ENCODE assay signal across 11 cellular contexts in genomic region chr12:14958361-14959125, GRCh38. TPM values are rescaled to one million over a fixed set of nuclear protein-coding genes. Genes with fewer than 3 reads are reported as not detected.
DNase-seq lines count a peak whose midpoint lies in the region; ATAC-seq and TF ChIP-seq lines count a peak whose summit lies in the region.
"Had no signal": no experiment of that assay in that cellular context is flagged by ENCODE, and none has a peak within 500 bp of the region (broad histone marks: within the 10 kb centered on the region; RNA-seq: fewer than 3 reads in every experiment).

No MANE protein-coding gene starts in this region.

- H3K4me1 Mint-ChIP-seq in T-helper 17 cell = peaks cover 61% of the 10 kb centered on the region
- peaks cover 46% of the 10 kb centered on the region for H3K4me1 Mint-ChIP-seq in stimulated activated naive CD8-positive, alpha-beta T cell treated with anti-CD3 and anti-CD28 coated beads, Interleukin-15, amount 100 ng/mL, for 72 hours

- no peaks in the 10 kb centered on the region for H3K9me3 Mint-ChIP-seq in stimulated activated naive CD8-positive, alpha-beta T cell treated with anti-CD3 and anti-CD28 coated beads, Interleukin-15, amount 100 ng/mL, for 72 hours

- H3K9me3 ChIP-seq in T-helper 17 cell (ENCODE audit: control insufficient read depth, low read length, poor library complexity, severe bottlenecking) = no peaks in the 10 kb centered on the region
- H3K9me3 ChIP-seq in gastroesophageal sphincter = no peaks in the 10 kb centered on the region
- H3K9me3 ChIP-seq: body of pancreas had no signal

- no peaks in the 10 kb centered on the region for H3K27me3 Mint-ChIP-seq in T-helper 17 cell
- no peaks in the 10 kb centered on the region for H3K27me3 Mint-ChIP-seq in stimulated activated naive CD8-positive, alpha-beta T cell treated with anti-CD3 and anti-CD28 coated beads, Interleukin-15, amount 100 ng/mL, for 72 hours

- peak overlapping the region; percentile 100 for H3K27ac Mint-ChIP-seq in T-helper 17 cell
- H3K27ac Mint-ChIP-seq in stimulated activated naive CD8-positive, alpha-beta T cell treated with anti-CD3 and anti-CD28 coated beads, Interleukin-15, amount 100 ng/mL, for 72 hours = peak overlapping the region; percentile 80 to 97

- 67 to 75% methylated on average over 6 to 7 of the region's 11 CpGs for WGBS in gastroesophageal sphincter (ENCODE audit: low coverage in 1 of 2), 2 donors

- H3K27ac ChIP-seq in gastroesophageal sphincter = peak overlapping the region; percentile 64 to 77 (median 70)
- H3K27ac ChIP-seq: GM23248 had no signal

- peaks cover 24% of the 10 kb centered on the region for H3K36me3 Mint-ChIP-seq in T-helper 17 cell (ENCODE audit: low read depth)

- H3K27me3 ChIP-seq in gastroesophageal sphincter = no peaks in the 10 kb centered on the region
- H3K27me3 ChIP-seq: body of pancreas had no signal

- no peak for TF ChIP-seq CTCF in gastroesophageal sphincter (IDR thresholded peaks at IDR 0.05)

- peak overlapping the region; percentile 100 for H3K4me3 Mint-ChIP-seq in T-helper 17 cell
- peak overlapping the region; percentile 93 to 97 for H3K4me3 Mint-ChIP-seq in stimulated activated naive CD8-positive, alpha-beta T cell treated with anti-CD3 and anti-CD28 coated beads, Interleukin-15, amount 100 ng/mL, for 72 hours

- peak; percentile 53 for DNase-seq in SIG-M5 treated with dmso at 0.1 percent for 504 hours (lab: John Stamatoyannopoulos, UW; ENCODE audit: unreplicated experiment)
- no peak for DNase-seq in SIG-M5 (lab: John Stamatoyannopoulos, UW)
- DNase-seq in T-helper 17 cell = no peak
- DNase-seq in stimulated activated naive CD8-positive, alpha-beta T cell treated with anti-CD3 and anti-CD28 coated beads, Interleukin-15, amount 100 ng/mL, for 72 hours = no peak
- no peak for DNase-seq in KG1 (lab: John Stamatoyannopoulos, UW)
- no peak for DNase-seq in activated effector memory CD4-positive, alpha-beta T cell treated with anti-CD3 and anti-CD28 coated beads, Interleukin-2, amount 50 U/mL, for 16 hours
- DNase-seq: body of pancreas, GM23248 had no signal

- no peak overlapping the region for H3K4me3 ChIP-seq in gastroesophageal sphincter
- H3K4me3 ChIP-seq: body of pancreas, GM23248 had no signal

- no peak for TF ChIP-seq EP300 in gastroesophageal sphincter (IDR thresholded peaks at IDR 0.05)

- no peak for ATAC-seq in T-helper 17 cell
- ATAC-seq in gastroesophageal sphincter = no peak
- ATAC-seq in stimulated activated naive CD8-positive, alpha-beta T cell treated with anti-CD3 and anti-CD28 coated beads, Interleukin-15, amount 100 ng/mL, for 72 hours = no peak
- ATAC-seq in GM18511 (IDR thresholded peaks at IDR 0.05; ENCODE audit: unreplicated experiment) = no peak
- ATAC-seq: body of pancreas had no signal

- H3K36me3 ChIP-seq in gastroesophageal sphincter = no peaks in the 10 kb centered on the region

- H3K4me1 ChIP-seq in gastroesophageal sphincter = peaks cover 0 to 35% (median 3%) of the 10 kb centered on the region in 3 donors

- TF ChIP-seq POLR2A in gastroesophageal sphincter (IDR thresholded peaks at IDR 0.05) = no peak

RNA-seq across cellular contexts. Expression of gene ARHGDIB, which starts 2.9 kb away (rescaled TPM):
- total RNA-seq in T-helper 17 cell (100 to 1,000 TPM; 895 to 936 TPM), gastroesophageal sphincter (100 to 1,000 TPM in 1 of 4 donors, 10 to 100 TPM in 3; 22.4 to 108 (median 74.2) TPM)

RNA-seq across cellular contexts. Expression of gene PDE6H, which starts 14.3 kb away (rescaled TPM):
- total RNA-seq in T-helper 17 cell = not detected
- total RNA-seq in gastroesophageal sphincter = not detected
- total RNA-seq: A172, body of pancreas, GM23248 had no signal

RNA-seq across cellular contexts. Expression of gene ERP27, which starts 20.2 kb away (rescaled TPM):
- total RNA-seq in T-helper 17 cell = 10 to 100 TPM in 1 of 2 donors, 1 to 10 TPM in 1; 9.9 to 14.9 TPM
- total RNA-seq in gastroesophageal sphincter = 1 to 10 TPM in 1 of 4 donors, under 1 TPM in 2, not detected in 1; 0.54 to 3.4 (median 0.96) TPM
- total RNA-seq: A172, GM23248 had no signal

Comparison
In these comparisons a context has a peak if more than half of its experiments do, and no peak if none do; other contexts are left out.
1. RNA of gene ARHGDIB, which starts 2.9 kb away (total RNA-seq): 895 to 936 TPM in T-helper 17 cell; 22.4 to 108 TPM in gastroesophageal sphincter; every median in the first group is over 4 times any median in the second.